8 cellular contexts compared by ENCODE assay signal in the genomic region with DNA sequence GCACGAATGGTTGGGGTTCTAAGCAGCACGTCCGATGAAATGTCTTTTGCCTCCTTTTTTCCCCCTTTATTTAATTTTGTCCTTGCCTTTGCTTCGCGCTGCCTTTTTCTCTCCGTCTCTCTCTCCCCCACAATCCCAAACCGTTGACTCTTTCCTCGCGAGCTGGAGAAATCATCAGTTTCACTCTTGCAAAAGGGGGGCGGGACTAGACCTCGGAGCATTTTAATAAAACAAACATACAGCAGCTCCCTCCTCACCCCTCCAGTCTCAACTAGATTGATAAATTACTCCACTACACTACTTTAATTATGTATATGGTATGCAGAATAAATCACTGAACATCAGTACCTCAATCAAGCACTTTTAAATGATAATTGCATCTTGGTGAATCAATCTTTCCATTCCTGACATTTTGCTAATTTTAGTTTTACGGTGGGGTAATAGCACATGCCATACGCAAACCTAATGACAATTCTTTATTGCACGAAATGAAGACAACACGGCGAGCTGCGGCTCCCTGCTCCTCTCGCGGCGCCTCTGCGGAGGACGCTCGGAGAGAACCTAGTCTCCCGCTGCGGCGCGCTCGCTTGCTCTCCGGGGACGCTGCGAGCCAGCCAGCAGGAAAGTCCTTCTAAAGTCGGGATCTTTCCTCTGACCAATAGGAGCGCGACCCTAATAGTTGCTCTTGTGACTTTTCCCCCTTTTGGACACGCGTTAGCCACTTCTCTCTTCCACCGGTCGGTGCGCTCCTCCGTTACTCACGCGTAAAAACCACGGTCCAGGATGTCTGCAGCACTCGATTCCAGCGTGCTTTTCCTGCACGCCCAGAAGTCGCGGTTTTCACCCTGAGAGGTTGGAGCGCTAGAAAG. TPM values are rescaled to one million over a fixed set of nuclear protein-coding genes. Genes with fewer than 3 reads are reported as not detected.
DNase-seq lines count a peak whose midpoint lies in the region; ATAC-seq and TF ChIP-seq lines count a peak whose summit lies in the region.

No MANE protein-coding gene starts in this region.

- H3K23ac ChIP-seq in trophoblast cell (ENCODE audit: low read length): no peak overlapping the region

- H3K18ac ChIP-seq in trophoblast cell (ENCODE audit: low read length): no peak overlapping the region

- DNase-seq in A172 (ENCODE audit: low spot score): peak; percentile 58
- DNase-seq in GM12864 (ENCODE audit: low read depth): no peak
- no peak for DNase-seq in NT2/D1 (ENCODE audit: low read depth, low spot score)
- peak; percentile 81 for DNase-seq in astrocyte of the hippocampus (ENCODE audit: low read depth, low spot score)
- peak; percentile 75 to 90 (median 87) for DNase-seq in right cardiac atrium
- peak; percentile 30 to 48 for DNase-seq in trophoblast cell
- no peak for DNase-seq in middle frontal gyrus (ENCODE audit: extremely low spot score, low spot score)

- no peak overlapping the region for H4K8ac ChIP-seq in trophoblast cell (ENCODE audit: low read depth, low read length)

- H2BK12ac ChIP-seq in trophoblast cell (ENCODE audit: low read length): no peak overlapping the region

- no peak overlapping the region for H2BK5ac ChIP-seq in trophoblast cell (ENCODE audit: low read depth, low read length, poor library complexity)

- no peaks in the 10 kb centered on the region for H3K9me3 ChIP-seq in NT2/D1 (ENCODE audit: insufficient read depth, low read length)
- no peaks in the 10 kb centered on the region for H3K9me3 ChIP-seq in right cardiac atrium (ENCODE audit: control insufficient read depth, low read length)
- H3K9me3 ChIP-seq in trophoblast cell (ENCODE audit: insufficient read depth, low read depth, low read length): no peaks in the 10 kb centered on the region

- H4K12ac ChIP-seq in trophoblast cell (ENCODE audit: low read depth, low read length): no peak overlapping the region

- peaks cover 4% of the 10 kb centered on the region for H3K79me1 ChIP-seq in trophoblast cell (ENCODE audit: low read length)

- H3K36me3 ChIP-seq in NT2/D1 (ENCODE audit: insufficient read depth, insufficient read length, low read length): no peaks in the 10 kb centered on the region
- no peaks in the 10 kb centered on the region for H3K36me3 ChIP-seq in trophoblast cell (ENCODE audit: control insufficient read depth in 1 of 2, insufficient read depth in 2 of 2, low read length in 2 of 2)

- intact Hi-C loops in right cardiac atrium (cut with DNase I): loop anchor here (5.0 to 10.0 kb wide), 4 partner anchors 56 to 151 kb away; no protein-coding TSS in a partner anchor

- H3K9ac ChIP-seq in NT2/D1 (ENCODE audit: insufficient read length, low read depth) (peak overlapping the region; percentile 36), trophoblast cell (ENCODE audit: low read length) (no peak overlapping the region)

- H3K27me3 ChIP-seq in NT2/D1 (ENCODE audit: insufficient read depth, insufficient read length): peaks cover 68% of the 10 kb centered on the region
- no peaks in the 10 kb centered on the region for H3K27me3 ChIP-seq in right cardiac atrium (ENCODE audit: control insufficient read depth, insufficient read depth)
- no peaks in the 10 kb centered on the region for H3K27me3 ChIP-seq in trophoblast cell (ENCODE audit: insufficient read depth, low read length)

- H3K27ac ChIP-seq in right cardiac atrium (ENCODE audit: low read length): peak overlapping the region; percentile 99
- no peak overlapping the region for H3K27ac ChIP-seq in trophoblast cell (ENCODE audit: low read depth, low read length)

- H3K4me1 ChIP-seq in NT2/D1 (ENCODE audit: insufficient read depth, insufficient read length) (no peaks in the 10 kb centered on the region), right cardiac atrium (ENCODE audit: control insufficient read depth, insufficient read depth, low read length) (no peaks in the 10 kb centered on the region), trophoblast cell (ENCODE audit: control insufficient read depth in 1 of 2, insufficient read depth in 2 of 2, low read length in 2 of 2) (no peaks in the 10 kb centered on the region)

- no peaks in the 10 kb centered on the region for H3K79me2 ChIP-seq in trophoblast cell (ENCODE audit: control insufficient read depth, insufficient read depth, low read length, poor library complexity)

- H2AK5ac ChIP-seq in trophoblast cell (ENCODE audit: low read length): no peak overlapping the region

- WGBS in right cardiac atrium: under 1% methylated on average over 49 of the region's 49 CpGs
- WGBS in trophoblast cell (ENCODE audit: extremely low coverage, insufficient coverage, insufficient read length): no CpG with 5 or more reads among the region's 49 CpGs

- ATAC-seq in HG03135 (IDR thresholded peaks at IDR 0.05; ENCODE audit: unreplicated experiment): peak; percentile 27
- peak; percentile 79 for ATAC-seq in right cardiac atrium

- H3K14ac ChIP-seq in trophoblast cell (ENCODE audit: low read length): no peak overlapping the region

- no peak overlapping the region for H3K4ac ChIP-seq in trophoblast cell (ENCODE audit: low read depth, low read length)

- H3K4me2 ChIP-seq in trophoblast cell (ENCODE audit: low read length): peak overlapping the region; percentile 87

- no peak overlapping the region for H2BK120ac ChIP-seq in trophoblast cell (ENCODE audit: insufficient read depth, low read length, poor library complexity)

- H3K4me3 ChIP-seq in GM12864 (ENCODE audit: low read depth, low read length): peak overlapping the region; percentile 89
- peak overlapping the region; percentile 58 for H3K4me3 ChIP-seq in NT2/D1 (ENCODE audit: insufficient read length, low read depth)
- H3K4me3 ChIP-seq in right cardiac atrium (ENCODE audit: low read length): peak overlapping the region; percentile 99
- peak overlapping the region; percentile 63 for H3K4me3 ChIP-seq in trophoblast cell (ENCODE audit: low read depth, low read length)

- no peak overlapping the region for H2AFZ ChIP-seq in trophoblast cell (ENCODE audit: insufficient read depth, low read length, poor library complexity)

- TF ChIP-seq CTCF in GM12864 (IDR thresholded peaks at IDR 0.05; ENCODE audit: low read depth, low read length, missing control alignments): no peak

- H4K91ac ChIP-seq in trophoblast cell (ENCODE audit: low read depth, low read length): no peak overlapping the region

RNA-seq across cellular contexts. Expression of a gene that starts 0.8 kb away (rescaled TPM):
- total RNA-seq in A172 (2014; rRNA removed; shearing (Covaris generic)): 0.41 and 2.4 TPM in 2 replicates
- 10 to 100 TPM; 57.4 to 78.4 (median 67.4) TPM for total RNA-seq in right cardiac atrium
- 14.5 TPM for polyA plus RNA-seq in right cardiac atrium
- polyA plus RNA-seq in trophoblast cell (2013): 6.4 and 7.1 TPM in 2 replicates

Comparison
In these comparisons a context has a peak if more than half of its experiments do, and no peak if none do; other contexts are left out.
1. DNase-seq: peak in A172 (single experiment), astrocyte of the hippocampus (single experiment), right cardiac atrium (3 of 3) and trophoblast cell (2 of 2); none in GM12864 (single experiment), NT2/D1 (single experiment) and middle frontal gyrus (single experiment).
2. RNA of a gene that starts 0.8 kb away (total RNA-seq): 57.4 to 78.4 TPM in right cardiac atrium; 0.41 to 2.4 TPM in A172; every median in the first group is over 10 times any median in the second.
3. Peak in every context shown above with its lines, with median percentiles within 50 percentile points of each other: H3K4me3 ChIP-seq.